In the genomic region with DNA sequence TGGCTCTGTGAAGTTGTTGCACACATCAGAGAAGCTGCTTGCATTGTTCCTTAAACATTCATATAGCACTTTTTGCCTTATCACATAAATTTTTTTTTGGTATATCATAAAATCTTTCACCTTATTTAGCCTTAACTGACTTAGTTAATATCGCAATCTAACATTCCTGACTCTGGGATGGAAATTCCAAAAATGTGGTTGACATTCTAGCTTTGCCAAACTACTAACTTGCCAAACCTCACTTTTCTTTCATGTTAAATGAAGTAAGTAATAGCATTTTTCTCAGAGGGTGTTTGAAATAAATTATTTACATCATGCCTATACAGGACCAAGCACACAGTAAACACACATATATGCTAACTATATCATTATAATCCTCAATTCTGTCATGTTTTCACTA, we compare ENCODE assay signal across 7 cellular contexts.
"Had no signal": no experiment of that assay in that cellular context is flagged by ENCODE, and none has a peak within 500 bp of the region (broad histone marks: within the 10 kb centered on the region; RNA-seq: fewer than 3 reads in every experiment).

No MANE protein-coding gene starts in this region.

- H3K27ac ChIP-seq: GM23248 had no signal

- H2AFZ ChIP-seq: GM23248 had no signal

- ATAC-seq: K562 had no signal

- DNase-seq: GM23248, GOT3, H7, IMR-90 had no signal

- H3K4me1 ChIP-seq: HAP-1 had no signal

- FAIRE-seq: HTR-8/SVneo, K562 had no signal

- H3K4me3 ChIP-seq: GM23248, HAP-1, K562 had no signal

- H3K9me3 ChIP-seq: HAP-1 had no signal

- H3K36me3 ChIP-seq: HAP-1 had no signal

- H3K9ac ChIP-seq: GM23248 had no signal
